6 cellular contexts compared by ENCODE assay signal in the genomic region with DNA sequence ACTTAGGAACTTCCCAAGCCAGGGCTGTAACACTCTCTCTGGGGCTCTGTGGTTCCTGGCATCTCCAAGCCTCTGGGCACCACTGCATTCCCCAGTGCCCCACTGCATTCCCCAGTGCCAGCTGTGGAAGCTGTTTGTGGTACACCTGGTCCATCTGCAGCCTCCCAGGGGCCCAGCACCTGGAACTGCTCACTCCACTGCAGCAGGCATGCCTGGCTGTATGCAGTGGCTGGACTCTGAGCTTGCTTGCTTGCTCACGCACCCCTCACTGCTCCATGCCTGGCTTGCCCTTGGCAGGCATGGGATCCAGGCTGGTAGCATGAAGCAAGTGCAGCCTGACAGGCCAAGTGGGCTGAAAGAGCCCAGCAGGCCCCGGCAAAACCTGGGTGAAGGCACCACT.
"Had no signal": no experiment of that assay in that cellular context is flagged by ENCODE, and none has a peak within 500 bp of the region (broad histone marks: within the 10 kb centered on the region; RNA-seq: fewer than 3 reads in every experiment).

No MANE protein-coding gene starts in this region.

- DNase-seq: IMR-90, KBM-7, KG1 had no signal

- ATAC-seq: HepG2, K562 had no signal

- H3K27ac ChIP-seq: HL-60 had no signal

- H3K4me3 ChIP-seq: K562 had no signal
